ENCODE assay signal across 20 cellular contexts in genomic region chr7:48992816-48993215, GRCh38.
"Had no signal": no experiment of that assay in that cellular context is flagged by ENCODE, and none has a peak within 500 bp of the region (broad histone marks: within the 10 kb centered on the region; RNA-seq: fewer than 3 reads in every experiment).

No MANE protein-coding gene starts in this region.

- DNase-seq: activated CD4-positive, alpha-beta T cell treated with anti-CD3 and anti-CD28 coated beads for 4 hours; activated CD8-positive, alpha-beta memory T cell treated with anti-CD3 and anti-CD28 coated beads, Interleukin-2, amount 50 U/mL, for 48 hours; activated CD8-positive, alpha-beta T cell treated with anti-CD3 and anti-CD28 coated beads, Interleukin-2, amount 10 ng/mL, durations not matched to agents 7 days and 5 days; activated naive CD4-positive, alpha-beta T cell treated with anti-CD3 and anti-CD28 coated beads, Interleukin-2, amount 50 U/mL, for 16 hours; activated naive CD8-positive, alpha-beta T cell treated with anti-CD3 and anti-CD28 coated beads, Interleukin-2, amount 10 ng/mL, durations not matched to agents 7 days and 5 days; activated T-cell treated with anti-CD3 and anti-CD28 coated beads, Interleukin-2, amount 50 U/mL, for 1 hour; adrenal gland; anterior cingulate cortex; caudate nucleus; colonic mucosa; Karpas-422; NCI-H1092; NCI-H1436; NCI-H1694 treated with DMSO at 0.1 percent for 48 hours; NCI-H2029 treated with DMSO at 0.1 percent for 48 hours; NCI-H526 treated with DMSO at 0.1 percent for 48 hours; Peyer's patch; SHP77 had no signal

- ATAC-seq: activated CD4-positive, CD25-positive, alpha-beta regulatory T cell treated with anti-CD3 and anti-CD28 coated beads, Interleukin-2, amount 50 U/mL, for 24 hours; activated CD8-positive, alpha-beta T cell treated with anti-CD3 and anti-CD28 coated beads, Interleukin-2, amount 10 ng/mL, durations not matched to agents 7 days and 5 days; K562 had no signal
